14 cellular contexts compared by ENCODE assay signal in the genomic region with DNA sequence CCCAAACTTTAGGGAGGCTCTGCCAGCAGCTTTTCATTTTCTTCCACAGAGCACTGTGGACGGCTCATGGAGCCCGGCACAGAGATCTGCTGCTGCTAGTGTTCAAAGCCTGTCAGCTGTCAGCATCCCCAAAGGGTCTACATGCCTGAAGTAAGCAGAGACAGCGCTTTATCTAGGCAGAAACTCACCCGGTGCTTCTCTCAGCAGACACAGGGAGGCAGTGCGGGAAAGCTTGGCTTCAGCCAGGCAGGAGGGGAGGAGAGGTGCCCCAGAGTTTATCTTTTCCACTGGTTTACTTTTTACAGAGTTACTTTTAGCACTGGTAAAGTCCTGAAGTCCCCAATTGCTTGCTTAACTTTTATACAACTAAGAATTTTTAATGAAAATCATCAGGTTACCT.
DNase-seq lines count a peak whose midpoint lies in the region; TF ChIP-seq lines count a peak whose summit lies in the region.
"Had no signal": no experiment of that assay in that cellular context is flagged by ENCODE, and none has a peak within 500 bp of the region (broad histone marks: within the 10 kb centered on the region; RNA-seq: fewer than 3 reads in every experiment).

No MANE protein-coding gene starts in this region.

- POLR2A ChIA-PET in MCF 10A (lab: Yijun Ruan, JAX) (interaction anchor here (0.5 kb wide), 1 partner anchor 372 kb away, joined by 3 read pairs; no protein-coding TSS in a partner anchor), RWPE1 (lab: Yijun Ruan, JAX; ENCODE audit: low non-redundant PET) (no interaction called here)

- H3K4me1 ChIP-seq in breast epithelium (no peaks in the 10 kb centered on the region), thyroid gland (peaks cover 8 to 13% of the 10 kb centered on the region in 2 donors)

- CTCF ChIA-PET in MCF 10A (lab: Yijun Ruan, JAX) (interaction anchor here (0.7 to 1.6 kb wide), 3 partner anchors 9 to 383 kb away, joined by 3 read pairs; no protein-coding TSS in a partner anchor), RWPE1 (lab: Yijun Ruan, JAX) (no interaction called here)

- H3K4me3 ChIP-seq in breast epithelium (no peak overlapping the region), fibroblast of the aortic adventitia (ENCODE audit: low read depth, low read length) (no peak overlapping the region), thyroid gland (replicated peaks in 1 of 3) (no peak overlapping the region)
- H3K4me3 ChIP-seq: PC-9 had no signal

- peaks cover 4% of the 10 kb centered on the region for H3K36me3 Mint-ChIP-seq in MCF 10A (ENCODE audit: insufficient read depth, unreplicated experiment)

- no TSS peak for BruUV-seq in MCF 10A (replicated peaks; lab: Mats Ljungman, UMichigan)

- TF ChIP-seq POLR2A in breast epithelium (IDR thresholded peaks at IDR 0.05) (no peak), thyroid gland (IDR thresholded peaks at IDR 0.05) (no peak)

- peaks cover 71% of the 10 kb centered on the region for H3K27me3 Mint-ChIP-seq in MCF 10A (ENCODE audit: insufficient read depth, unreplicated experiment)

- H3K27ac ChIP-seq in breast epithelium (no peak overlapping the region), thyroid gland (no peak overlapping the region), RWPE1 (no peak overlapping the region)
- H3K27ac ChIP-seq: HL-60, PC-9 had no signal

- no peaks in the 10 kb centered on the region for H3K36me3 ChIP-seq in breast epithelium
- H3K36me3 ChIP-seq in thyroid gland, result no peaks in the 10 kb centered on the region

- H3K4me1 Mint-ChIP-seq in MCF 10A (ENCODE audit: insufficient read depth, unreplicated experiment), result no peaks in the 10 kb centered on the region
- H3K4me1 Mint-ChIP-seq: B cell had no signal

- peak; percentile 40 for DNase-seq in MCF 10A (ENCODE audit: unreplicated experiment)
- no peak for DNase-seq in breast epithelium (ENCODE audit: low spot score in 2 of 2)
- peak; percentile 18 for DNase-seq in RPMI8226
- no peak for DNase-seq in fibroblast of the aortic adventitia (ENCODE audit: low read depth)
- peak; percentile 42 to 59 for DNase-seq in thyroid gland
- DNase-seq in RWPE1 (ENCODE audit: low spot score), result no peak
- no peak for DNase-seq in GM20000 (ENCODE audit: low spot score)
- no peak for DNase-seq in A172 (ENCODE audit: low spot score)
- DNase-seq: activated T-cell treated with anti-CD3 and anti-CD28 coated beads, Interleukin-2, amount 50 U/mL, for 24 hours; NCI-H1417 treated with DMSO at 0.1 percent for 48 hours; PC-9; stimulated activated CD4-positive, alpha-beta T cell treated with anti-CD3 and anti-CD28 coated beads, Interleukin-4, amount 100 ng/mL, for 4 hours had no signal

- no peaks in the 10 kb centered on the region for H3K27me3 ChIP-seq in breast epithelium
- no peaks in the 10 kb centered on the region for H3K27me3 ChIP-seq in thyroid gland

- H3K27ac Mint-ChIP-seq in MCF 10A (ENCODE audit: low read depth, unreplicated experiment), result no peak overlapping the region
- H3K27ac Mint-ChIP-seq: activated T-cell treated with anti-CD3 and anti-CD28 coated beads, Interleukin-2, amount 50 U/mL, for 24 hours; B cell had no signal

- H3K9me3 ChIP-seq in breast epithelium (no peaks in the 10 kb centered on the region), thyroid gland (no peaks in the 10 kb centered on the region)

- intact Hi-C loops in MCF 10A (cut with micrococcal nuclease), result no loop called here
- intact Hi-C loops in breast epithelium (cut with DNase I; ENCODE audit: low total_unique reads), result no loop called here
- intact Hi-C loops in thyroid gland (cut with DNase I), result loop anchor here (10.0 kb wide), 1 partner anchor 335 kb away; the partner anchor contains the start of gene NKX6-1

- TF ChIP-seq CTCF in MCF 10A (IDR thresholded peaks at IDR 0.05; ENCODE audit: unreplicated experiment) (peak; percentile 12), breast epithelium (IDR thresholded peaks at IDR 0.05) (no peak), fibroblast of the aortic adventitia (IDR thresholded peaks at IDR 0.05; ENCODE audit: insufficient read depth, low read length) (peak; percentile 24), thyroid gland (IDR thresholded peaks at IDR 0.05) (peak in 4 of 6 experiments; percentile 37 to 67 (median 54)), RWPE1 (conservative IDR thresholded peaks at IDR 0.05; ENCODE audit: low read depth) (no peak), GM20000 (IDR thresholded peaks at IDR 0.05; ENCODE audit: extremely low read depth, missing control alignments) (no peak)

- WGBS in thyroid gland, 2 donors, result 14 to 36% methylated on average over 5 of the region's 5 CpGs

- H3K4me3 Mint-ChIP-seq in MCF 10A (ENCODE audit: unreplicated experiment), result no peak overlapping the region
- H3K4me3 Mint-ChIP-seq: activated T-cell treated with anti-CD3 and anti-CD28 coated beads, Interleukin-2, amount 50 U/mL, for 24 hours; B cell had no signal

- no peaks in the 10 kb centered on the region for H3K9me3 Mint-ChIP-seq in MCF 10A (ENCODE audit: unreplicated experiment)
- H3K9me3 Mint-ChIP-seq: activated T-cell treated with anti-CD3 and anti-CD28 coated beads, Interleukin-2, amount 50 U/mL, for 24 hours had no signal

Comparison
In these comparisons a context has a peak if more than half of its experiments do, and no peak if none do; other contexts are left out.
1. DNase-seq: peak in MCF 10A (single experiment), RPMI8226 (single experiment) and thyroid gland (2 of 2); none in breast epithelium (0 of 2), fibroblast of the aortic adventitia (single experiment), RWPE1 (single experiment), GM20000 (single experiment) and A172 (single experiment).
2. CTCF ChIP-seq: peak in MCF 10A (single experiment), fibroblast of the aortic adventitia (single experiment) and thyroid gland (4 of 6); none in breast epithelium (0 of 3), RWPE1 (single experiment) and GM20000 (single experiment).